13 cellular contexts compared by ENCODE assay signal in genomic region chr6:68040312-68040778, GRCh38.
DNase-seq lines count a peak whose midpoint lies in the region; ATAC-seq and TF ChIP-seq lines count a peak whose summit lies in the region.
"Had no signal": no experiment of that assay in that cellular context is flagged by ENCODE, and none has a peak within 500 bp of the region (broad histone marks: within the 10 kb centered on the region; RNA-seq: fewer than 3 reads in every experiment).

No MANE protein-coding gene starts in this region.

- ATAC-seq in psoas muscle, result no peak
- no peak for ATAC-seq in activated T-cell treated with anti-CD3 and anti-CD28 coated beads, Interleukin-2, amount 50 U/mL, for 72 hours (replicated peaks in 1 of 2)
- ATAC-seq: mucosa of descending colon had no signal

- H3K27me3 Mint-ChIP-seq in T-helper 1 cell treated with Interleukin-12 subunit alpha and Interleukin-12 subunit beta and Interleukin-4 antibody, amounts not matched to agents 30 μg/mL and 1 μg/mL, for 36 hours (ENCODE audit: low read depth), result no peaks in the 10 kb centered on the region
- no peaks in the 10 kb centered on the region for H3K27me3 Mint-ChIP-seq in activated T-cell treated with anti-CD3 and anti-CD28 coated beads, Interleukin-2, amount 50 U/mL, for 72 hours (ENCODE audit: low read depth)

- H3K27ac Mint-ChIP-seq in T-helper 1 cell treated with Interleukin-12 subunit alpha and Interleukin-12 subunit beta and Interleukin-4 antibody, amounts not matched to agents 30 μg/mL and 1 μg/mL, for 36 hours, result no peak overlapping the region
- H3K27ac Mint-ChIP-seq in activated T-cell treated with anti-CD3 and anti-CD28 coated beads, Interleukin-2, amount 50 U/mL, for 72 hours, result no peak overlapping the region

- H3K36me3 ChIP-seq in SJCRH30 (no peaks in the 10 kb centered on the region), psoas muscle (ENCODE audit: insufficient read depth in 1 of 2, low read depth in 1 of 2) (no peaks in the 10 kb centered on the region)

- TF ChIP-seq CTCF in epithelial cell of proximal tubule (conservative IDR thresholded peaks at IDR 0.05; ENCODE audit: low read depth, low read length) (no peak), psoas muscle (IDR thresholded peaks at IDR 0.05) (no peak)

- H3K9me3 Mint-ChIP-seq in T-helper 1 cell treated with Interleukin-12 subunit alpha and Interleukin-12 subunit beta and Interleukin-4 antibody, amounts not matched to agents 30 μg/mL and 1 μg/mL, for 36 hours, result peaks cover 7% of the 10 kb centered on the region
- peaks cover 2 to 3% of the 10 kb centered on the region in 2 donors for H3K9me3 Mint-ChIP-seq in activated T-cell treated with anti-CD3 and anti-CD28 coated beads, Interleukin-2, amount 50 U/mL, for 72 hours

- H3K9me3 ChIP-seq in SJCRH30 (replicated peaks), result no peaks in the 10 kb centered on the region
- no peaks in the 10 kb centered on the region for H3K9me3 ChIP-seq in psoas muscle

- no peaks in the 10 kb centered on the region for H3K4me1 ChIP-seq in SJCRH30
- H3K4me1 ChIP-seq in psoas muscle, result no peaks in the 10 kb centered on the region

- no peaks in the 10 kb centered on the region for H3K36me3 Mint-ChIP-seq in T-helper 1 cell treated with Interleukin-12 subunit alpha and Interleukin-12 subunit beta and Interleukin-4 antibody, amounts not matched to agents 30 μg/mL and 1 μg/mL, for 36 hours (ENCODE audit: low read depth)
- H3K36me3 Mint-ChIP-seq in activated T-cell treated with anti-CD3 and anti-CD28 coated beads, Interleukin-2, amount 50 U/mL, for 72 hours (ENCODE audit: insufficient read depth in 2 of 2), result no peaks in the 10 kb centered on the region

- DNase-seq in T-helper 1 cell, result no peak
- peak; percentile 2 to 7 for DNase-seq in SJCRH30
- DNase-seq in epithelial cell of proximal tubule (ENCODE audit: low read depth), result no peak
- DNase-seq in psoas muscle, result no peak
- DNase-seq in SW480 (ENCODE audit: low spot score), result no peak
- no peak for DNase-seq in NCI-H2171 treated with DMSO at 0.1 percent for 48 hours (lab: John Stamatoyannopoulos, UW)
- DNase-seq in activated T-cell treated with anti-CD3 and anti-CD28 coated beads, Interleukin-2, amount 50 U/mL, for 72 hours, result no peak
- DNase-seq: activated T-cell treated with anti-CD3 and anti-CD28 coated beads, Interleukin-2, amount 50 U/mL, for 1 hour; DMS79; mucosa of descending colon; NCI-H2029 had no signal

- 45 to 59% (median 49%) methylated on average over 13 of the region's 13 CpGs for WGBS in psoas muscle, 3 donors

- H3K27ac ChIP-seq in SJCRH30, result no peak overlapping the region
- H3K27ac ChIP-seq in psoas muscle, result no peak overlapping the region
- H3K27ac ChIP-seq: 22Rv1 had no signal

- peak overlapping the region; percentile 8 for H3K4me3 Mint-ChIP-seq in T-helper 1 cell treated with Interleukin-12 subunit alpha and Interleukin-12 subunit beta and Interleukin-4 antibody, amounts not matched to agents 30 μg/mL and 1 μg/mL, for 36 hours
- peak overlapping the region in 1 of 2 donors; percentile 17 for H3K4me3 Mint-ChIP-seq in activated T-cell treated with anti-CD3 and anti-CD28 coated beads, Interleukin-2, amount 50 U/mL, for 72 hours

- H3K4me3 ChIP-seq in SJCRH30, result peak overlapping the region; percentile 11; the same call in 1 of the 2 replicates
- peak overlapping the region; percentile 55 for H3K4me3 ChIP-seq in epithelial cell of proximal tubule (ENCODE audit: low read depth, low read length)
- H3K4me3 ChIP-seq in psoas muscle, result peak overlapping the region; percentile 14
- H3K4me3 ChIP-seq: mucosa of descending colon had no signal

- no peaks in the 10 kb centered on the region for H3K4me1 Mint-ChIP-seq in T-helper 1 cell treated with Interleukin-12 subunit alpha and Interleukin-12 subunit beta and Interleukin-4 antibody, amounts not matched to agents 30 μg/mL and 1 μg/mL, for 36 hours (ENCODE audit: low read depth)
- no peaks in the 10 kb centered on the region for H3K4me1 Mint-ChIP-seq in activated T-cell treated with anti-CD3 and anti-CD28 coated beads, Interleukin-2, amount 50 U/mL, for 72 hours (ENCODE audit: low read depth)

- intact Hi-C loops in psoas muscle (cut with DNase I), result no loop called here

- H3K27me3 ChIP-seq in SJCRH30, result no peaks in the 10 kb centered on the region
- no peaks in the 10 kb centered on the region for H3K27me3 ChIP-seq in psoas muscle (ENCODE audit: insufficient read depth in 3 of 3, low read length in 2 of 3)

Comparison
In these comparisons a context has a peak if more than half of its experiments do, and no peak if none do; other contexts are left out.
1. DNase-seq: peak in SJCRH30 (2 of 2); none in T-helper 1 cell (0 of 5), epithelial cell of proximal tubule (single experiment), psoas muscle (0 of 2), SW480 (single experiment), NCI-H2171 treated with DMSO at 0.1 percent for 48 hours (single experiment) and activated T-cell treated with anti-CD3 and anti-CD28 coated beads, Interleukin-2, amount 50 U/mL, for 72 hours (0 of 2).
2. Peak in every context shown above with its lines, with median percentiles within 50 percentile points of each other: H3K4me3 ChIP-seq.